Comparison of ENCODE assay signal across 9 cellular contexts in the genomic region with DNA sequence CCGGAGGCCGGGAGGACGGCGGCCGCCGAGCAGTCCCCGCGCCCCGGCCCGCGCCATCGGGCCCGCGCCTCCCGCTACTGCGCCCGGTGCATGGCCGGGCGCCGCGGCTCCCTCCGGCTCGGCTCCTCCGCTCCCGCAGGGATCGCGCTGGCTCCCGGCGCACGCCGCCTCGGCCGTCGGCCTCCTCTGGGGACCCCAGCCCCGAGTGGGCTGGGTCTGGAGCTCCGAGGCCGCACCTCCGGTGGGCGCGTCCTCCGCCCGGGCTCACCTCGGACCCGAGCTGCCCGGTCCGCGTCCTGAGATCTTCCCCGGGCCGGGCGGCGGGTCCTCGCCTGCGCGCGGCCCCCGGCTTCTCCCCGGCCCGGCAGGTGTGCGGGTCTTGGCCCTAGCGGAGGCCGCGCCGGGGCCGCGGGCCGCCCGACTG. TPM values are rescaled to one million over a fixed set of nuclear protein-coding genes. Genes with fewer than 3 reads are reported as not detected.
DNase-seq lines count a peak whose midpoint lies in the region; ATAC-seq and TF ChIP-seq lines count a peak whose summit lies in the region.
"Had no signal": no experiment of that assay in that cellular context is flagged by ENCODE, and none has a peak within 500 bp of the region (broad histone marks: within the 10 kb centered on the region; RNA-seq: fewer than 3 reads in every experiment).

No MANE protein-coding gene starts in this region.

- intact Hi-C loops in heart left ventricle (cut with DNase I): no loop called here
- intact Hi-C loops in left ventricle myocardium superior (cut with micrococcal nuclease): no loop called here
- intact Hi-C loops in transverse colon (cut with DNase I; ENCODE audit: low total_unique reads): loop anchor here (5.0 kb wide), 1 partner anchor 32 kb away; no protein-coding TSS in a partner anchor

- H3K4me3 ChIP-seq in heart left ventricle (peak overlapping the region; percentile 18 to 50 (median 38)), SK-N-MC (peak overlapping the region; percentile 69), transverse colon (peak overlapping the region in 3 of 4 donors; percentile 29 to 57 (median 41))

- in situ Hi-C loops in transverse colon (cut with MboI; ENCODE audit: low pct_ligation_motif_present in 1 of 4, low pct_unique_long_range_greater_than_20kb in 1 of 4, low sequenced_read_pairs in 3 of 4): no loop called here

- H3K27me3 ChIP-seq in heart left ventricle (peaks cover 29 to 85% (median 56%) of the 10 kb centered on the region in 9 donors), transverse colon (peaks cover 97% of the 10 kb centered on the region)

- no peak for TF ChIP-seq EP300 in transverse colon (IDR thresholded peaks at IDR 0.05; ENCODE audit: low read depth)

- no peaks in the 10 kb centered on the region for H3K36me3 ChIP-seq in heart left ventricle
- no peaks in the 10 kb centered on the region for H3K36me3 ChIP-seq in SK-N-MC (ENCODE audit: insufficient read depth, low read length)
- no peaks in the 10 kb centered on the region for H3K36me3 ChIP-seq in transverse colon

- TF ChIP-seq CTCF in heart left ventricle (IDR thresholded peaks at IDR 0.05) (no peak), transverse colon (IDR thresholded peaks at IDR 0.05) (no peak)

- TF ChIP-seq POLR2A in heart left ventricle (IDR thresholded peaks at IDR 0.05): no peak
- TF ChIP-seq POLR2A in transverse colon (IDR thresholded peaks at IDR 0.05): no peak

- no peak overlapping the region for H3K27ac ChIP-seq in heart left ventricle
- no peak overlapping the region for H3K27ac ChIP-seq in SK-N-MC
- no peak overlapping the region for H3K27ac ChIP-seq in transverse colon

- peaks cover 0 to 58% (median 30%) of the 10 kb centered on the region in 12 donors for H3K4me1 ChIP-seq in heart left ventricle
- H3K4me1 ChIP-seq in transverse colon: peaks cover 19 to 52% (median 50%) of the 10 kb centered on the region in 4 donors

- ATAC-seq in heart left ventricle: no peak
- no peak for ATAC-seq in left ventricle myocardium superior
- ATAC-seq in HG03108 (IDR thresholded peaks at IDR 0.05; ENCODE audit: unreplicated experiment): no peak

- no peaks in the 10 kb centered on the region for H3K9me3 ChIP-seq in heart left ventricle
- no peaks in the 10 kb centered on the region for H3K9me3 ChIP-seq in SK-N-MC (ENCODE audit: low read depth, low read length)
- no peaks in the 10 kb centered on the region for H3K9me3 ChIP-seq in transverse colon

- DNase-seq in heart left ventricle (no peak), left ventricle myocardium superior (no peak), SK-N-MC (ENCODE audit: low read depth, low spot score) (no peak), left kidney (ENCODE audit: low read depth, low spot score) (peak; percentile 62), transverse colon (no peak), SK-N-DZ (ENCODE audit: low spot score) (no peak), NCI-H1436 treated with DMSO at 0.1 percent for 48 hours (lab: John Stamatoyannopoulos, UW) (no peak)
- DNase-seq: GOT3 had no signal

- H3K9ac ChIP-seq in SK-N-MC (ENCODE audit: insufficient read length): no peak overlapping the region

- 1% methylated on average over 25 to 67 of the region's 67 CpGs for WGBS in heart left ventricle, 4 donors
- WGBS in transverse colon (ENCODE audit: low coverage in 1 of 2), 2 donors: 1% methylated on average over 35 of the region's 67 CpGs; no CpG with 5 or more reads in 1 of the 2 donors

RNA-seq across cellular contexts. Expression of a gene that starts 0.3 kb away (rescaled TPM):
- 1 to 10 TPM in 4 of 9 donors, under 1 TPM in 5; 0.48 to 4.4 (median 1.00) TPM for total RNA-seq in heart left ventricle
- polyA plus RNA-seq in heart left ventricle: 1 to 10 TPM in 1 of 2 donors, not detected in 1; 1.7 TPM
- total RNA-seq in left ventricle myocardium superior: 10.2 TPM
- total RNA-seq in transverse colon: under 1 TPM in 1 of 4 donors, not detected in 3; 0.32 TPM
- 0.16 TPM in 1 of 2 replicates, not detected in the other for polyA plus RNA-seq in SK-N-DZ (2014; cell fraction: cytosol; rRNA removed)
- 3.7 and 5.5 TPM in 2 replicates for polyA plus RNA-seq in SK-N-DZ (2014; cell fraction: nucleus; rRNA removed)

RNA-seq across cellular contexts. Expression of a gene that starts 12.0 kb away (rescaled TPM):
- total RNA-seq in heart left ventricle (under 1 TPM in 8 of 9 donors, not detected in 1; 0.35 to 0.61 (median 0.44) TPM), left ventricle myocardium superior (1.6 TPM), transverse colon (10 to 100 TPM in 1 of 4 donors, 1 to 10 TPM in 1, under 1 TPM in 2; 0.20 to 15.3 (median 4.3) TPM)
- under 1 TPM; 0.07 to 0.34 TPM for polyA plus RNA-seq in heart left ventricle
- polyA plus RNA-seq in SK-N-DZ (2014; cell fraction: cytosol; rRNA removed): 0.21 and 0.69 TPM in 2 replicates
- 1.1 and 1.2 TPM in 2 replicates for polyA plus RNA-seq in SK-N-DZ (2014; cell fraction: nucleus; rRNA removed)

RNA-seq across cellular contexts. Expression of a gene that starts 32.3 kb away (rescaled TPM):
- total RNA-seq in heart left ventricle (1 to 10 TPM in 2 of 9 donors, under 1 TPM in 3, not detected in 4; 0.21 to 6.9 (median 0.52) TPM), left ventricle myocardium superior (0.52 TPM), transverse colon (10 to 100 TPM in 2 of 4 donors, 1 to 10 TPM in 1, not detected in 1; 6.0 to 22.9 (median 11.0) TPM)
- polyA plus RNA-seq in heart left ventricle: under 1 TPM; 0.30 to 0.79 TPM
- polyA plus RNA-seq in SK-N-DZ (2014; cell fraction: cytosol; rRNA removed): 65.8 and 72.3 TPM in 2 replicates
- 75.6 and 76.1 TPM in 2 replicates for polyA plus RNA-seq in SK-N-DZ (2014; cell fraction: nucleus; rRNA removed)

RNA-seq across cellular contexts. Expression of a gene that starts 54.6 kb away (rescaled TPM):
- total RNA-seq in heart left ventricle: under 1 TPM in 6 of 9 donors, not detected in 3; 0.07 to 0.53 (median 0.23) TPM
- polyA plus RNA-seq in heart left ventricle: under 1 TPM; 0.03 to 0.08 TPM
- 0.22 TPM for total RNA-seq in left ventricle myocardium superior
- total RNA-seq in transverse colon: under 1 TPM in 2 of 4 donors, not detected in 2; 0.48 to 0.68 TPM
- 46.1 and 48.4 TPM in 2 replicates for polyA plus RNA-seq in SK-N-DZ (2014; cell fraction: cytosol; rRNA removed)
- 22.6 and 39.4 TPM in 2 replicates for polyA plus RNA-seq in SK-N-DZ (2014; cell fraction: nucleus; rRNA removed)
